Comparison of ENCODE assay signal across 1 cellular context in the genomic region with DNA sequence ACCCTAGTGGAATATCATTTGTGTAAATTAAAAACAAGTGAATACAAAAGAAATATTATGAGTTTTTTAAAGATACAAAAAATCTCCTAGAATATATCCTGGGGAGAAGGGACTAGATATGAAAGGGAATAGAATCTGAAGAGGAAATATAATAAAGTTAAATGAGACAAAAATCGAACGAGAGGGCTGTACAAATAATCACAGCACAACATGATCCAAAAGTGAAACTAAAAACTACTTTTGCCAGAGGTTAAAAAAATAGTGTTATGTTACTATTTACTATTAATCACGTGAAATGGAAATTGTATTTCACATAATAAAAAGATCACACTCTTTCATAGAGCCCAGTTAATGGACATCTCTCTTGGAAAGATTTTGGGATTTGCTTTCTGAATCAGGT.
TF ChIP-seq lines count a peak whose summit lies in the region.

No MANE protein-coding gene starts in this region.

TF ChIP-seq in GM12878, 131 proteins besides CTCF, POLR2A, EP300 and RAD21:
- TF ChIP-seq ZBTB40 (IDR thresholded peaks at IDR 0.05; ENCODE audit: borderline replicate concordance) (peak; percentile 56; the same call in 1 of the 2 replicates), E2F8 (IDR thresholded peaks at IDR 0.05; ENCODE audit: low read depth, partially characterized antibody) (no peak), SKIL (IDR thresholded peaks at IDR 0.05; ENCODE audit: low read depth, poor library complexity, severe bottlenecking) (no peak)
